In the genomic region with DNA sequence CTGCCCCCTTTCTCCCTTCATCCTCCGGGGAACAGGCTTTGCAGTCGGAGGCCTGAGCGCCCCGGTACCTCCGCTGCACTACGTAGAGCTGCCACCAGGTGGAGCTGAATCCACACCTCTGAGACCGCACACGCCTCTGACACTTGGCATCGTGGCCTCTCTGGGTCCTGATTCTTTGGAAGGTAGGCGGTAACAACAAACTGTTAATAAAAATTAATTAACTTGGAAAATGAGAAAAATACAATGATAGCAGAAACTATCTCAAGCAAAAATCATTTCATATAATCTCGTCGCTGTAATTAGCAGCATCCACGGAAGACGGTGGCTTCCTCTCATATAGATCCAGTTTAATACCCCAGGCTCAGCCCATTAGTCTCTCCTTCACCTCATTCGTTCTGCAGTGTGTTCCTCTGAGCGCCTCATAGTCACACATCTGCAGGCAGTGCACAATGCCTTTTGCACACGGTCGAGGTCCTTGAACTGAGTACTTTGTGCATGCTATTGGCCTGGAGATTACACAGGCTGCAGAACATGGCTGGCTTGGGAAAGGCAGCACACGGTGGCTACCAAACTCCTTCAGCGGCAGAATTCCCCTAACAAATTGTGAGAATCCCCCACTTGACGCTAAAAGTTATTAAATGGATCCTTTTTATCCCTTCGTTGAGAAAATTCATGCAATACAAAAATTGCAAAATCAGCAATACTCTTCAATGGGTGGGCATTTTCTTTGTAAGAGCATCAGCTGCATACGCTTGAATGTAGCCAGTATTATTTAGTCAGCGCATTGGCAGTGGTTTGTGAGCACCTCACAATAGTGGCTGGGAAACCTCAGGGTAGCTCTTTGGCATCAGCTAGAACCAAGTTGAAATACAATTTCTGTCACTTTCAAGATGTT, we compare ENCODE assay signal across 9 cellular contexts. TPM values are rescaled to one million over a fixed set of nuclear protein-coding genes. Genes with fewer than 3 reads are reported as not detected.
DNase-seq lines count a peak whose midpoint lies in the region; ATAC-seq and TF ChIP-seq lines count a peak whose summit lies in the region.
"Had no signal": no experiment of that assay in that cellular context is flagged by ENCODE, and none has a peak within 500 bp of the region (broad histone marks: within the 10 kb centered on the region; RNA-seq: fewer than 3 reads in every experiment).

No MANE protein-coding gene starts in this region.

- no peaks in the 10 kb centered on the region for H3K79me2 ChIP-seq in parathyroid adenoma

- TF ChIP-seq CTCF in parathyroid adenoma (IDR thresholded peaks at IDR 0.05) (peak; percentile 96), upper lobe of right lung (IDR thresholded peaks at IDR 0.05) (peak; percentile 94)

- H3K36me3 ChIP-seq in parathyroid adenoma (ENCODE audit: control insufficient read depth, insufficient read depth, low read length) (no peaks in the 10 kb centered on the region), upper lobe of right lung (no peaks in the 10 kb centered on the region)

- H3K9me3 ChIP-seq in parathyroid adenoma (ENCODE audit: control insufficient read depth, low read length) (no peaks in the 10 kb centered on the region), upper lobe of right lung (no peaks in the 10 kb centered on the region)

- DNase-seq in GDM1 (lab: John Stamatoyannopoulos, UW) (peak; percentile 48), SHP77 (lab: John Stamatoyannopoulos, UW) (peak; percentile 25 to 32), activated gamma-delta T cell treated with Interleukin-2 at 50 U/mL for 16 hours (peak; percentile 81), germinal center (ENCODE audit: low spot score) (peak; percentile 74), upper lobe of right lung (peak; percentile 87)

- H2AFZ ChIP-seq in parathyroid adenoma = no peak overlapping the region

- intact Hi-C loops in upper lobe of right lung (cut with DNase I) = loop anchor here (5.0 to 10.0 kb wide), 2 partner anchors 153 to 209 kb away; partner anchors contain the start of gene EPHB6

- H3K27ac ChIP-seq in parathyroid adenoma (no peak overlapping the region), upper lobe of right lung (no peak overlapping the region)

- H3K4me3 ChIP-seq in parathyroid adenoma (ENCODE audit: low read depth, low read length) = no peak overlapping the region
- H3K4me3 ChIP-seq in upper lobe of right lung = no peak overlapping the region

- H3K4me1 ChIP-seq in parathyroid adenoma (no peaks in the 10 kb centered on the region), upper lobe of right lung (no peaks in the 10 kb centered on the region)

- no peak overlapping the region for H3K4me2 ChIP-seq in parathyroid adenoma (ENCODE audit: low read length)

- TF ChIP-seq RAD21 in Ishikawa (IDR thresholded peaks at IDR 0.05; ENCODE audit: low read depth) = peak; percentile 95

- no peak overlapping the region for H3K9ac ChIP-seq in parathyroid adenoma

- TF ChIP-seq EP300 in Ishikawa (IDR thresholded peaks at IDR 0.05; ENCODE audit: borderline replicate concordance) = no peak

- no peaks in the 10 kb centered on the region for H3K27me3 ChIP-seq in parathyroid adenoma (ENCODE audit: control insufficient read depth, insufficient read depth, low read length)
- H3K27me3 ChIP-seq in upper lobe of right lung = peaks cover 10% of the 10 kb centered on the region

- ATAC-seq in GM21619 (IDR thresholded peaks at IDR 0.05; ENCODE audit: unreplicated experiment) = peak; percentile 93
- ATAC-seq in upper lobe of right lung = peak; percentile 98

TF ChIP-seq in Ishikawa, 13 proteins besides CTCF, POLR2A, EP300 and RAD21:
- TF ChIP-seq TEAD4 (IDR thresholded peaks at IDR 0.05) = no peak
- no peak for TF ChIP-seq TAF1 (IDR thresholded peaks at IDR 0.05; ENCODE audit: low read depth)
- TF ChIP-seq NFIC (IDR thresholded peaks at IDR 0.05) = no peak
- TF ChIP-seq MAX (IDR thresholded peaks at IDR 0.05) = 0 out of 2 replicates have a peak, but pooled peaks have one; percentile 24
- TF ChIP-seq CREB1 (IDR thresholded peaks at IDR 0.05; ENCODE audit: low read depth) = no peak

RNA-seq across cellular contexts. Expression of gene OR9A2, which starts 18.7 kb away (rescaled TPM):
- total RNA-seq in upper lobe of right lung = not detected
- total RNA-seq: mononuclear cell had no signal

RNA-seq across cellular contexts. Expression of gene OR6V1, which starts 43.9 kb away (rescaled TPM):
- not detected for total RNA-seq in upper lobe of right lung
- total RNA-seq: mononuclear cell had no signal

RNA-seq across cellular contexts. Expression of gene KEL, which starts 46.1 kb away (rescaled TPM):
- total RNA-seq in upper lobe of right lung = 0.87 TPM

Comparison
In these comparisons a context has a peak if more than half of its experiments do, and no peak if none do; other contexts are left out.
1. DNase-seq: peak in every context shown above with its lines; median percentile 87 in upper lobe of right lung; 81 in activated gamma-delta T cell treated with Interleukin-2 at 50 U/mL for 16 hours; 74 in germinal center; 48 in GDM1; 28 in SHP77.